In genomic region chrY:23748714-23749113, GRCh38 we compare ENCODE assay signal across 1 cellular context.
A peak's percentile ranks its signal among the peaks of the same experiment; 100 is the strongest.
DNase-seq lines count a peak whose midpoint lies in the region; ATAC-seq and TF ChIP-seq lines count a peak whose summit lies in the region.
"Not testable (repeated sequence)": the region's sequence is repeated elsewhere in the genome, so short reads cannot be mapped to it uniquely, and the experiment has no call there.

No MANE protein-coding gene starts in this region.

- not testable (repeated sequence) for DNase-seq in upper lobe of right lung

- not testable (repeated sequence) for TF ChIP-seq CTCF in upper lobe of right lung (IDR thresholded peaks at IDR 0.05)

- not testable (repeated sequence) for H3K4me1 ChIP-seq in upper lobe of right lung

- ATAC-seq in upper lobe of right lung = peak; percentile 72

- H3K27ac ChIP-seq in upper lobe of right lung = not testable (repeated sequence)

- intact Hi-C loops in upper lobe of right lung (cut with DNase I) = not testable (repeated sequence)

- not testable (repeated sequence) for H3K9me3 ChIP-seq in upper lobe of right lung

- H3K36me3 ChIP-seq in upper lobe of right lung = not testable (repeated sequence)

- not testable (repeated sequence) for H3K4me3 ChIP-seq in upper lobe of right lung

- not testable (repeated sequence) for H3K27me3 ChIP-seq in upper lobe of right lung
